In the genomic region with DNA sequence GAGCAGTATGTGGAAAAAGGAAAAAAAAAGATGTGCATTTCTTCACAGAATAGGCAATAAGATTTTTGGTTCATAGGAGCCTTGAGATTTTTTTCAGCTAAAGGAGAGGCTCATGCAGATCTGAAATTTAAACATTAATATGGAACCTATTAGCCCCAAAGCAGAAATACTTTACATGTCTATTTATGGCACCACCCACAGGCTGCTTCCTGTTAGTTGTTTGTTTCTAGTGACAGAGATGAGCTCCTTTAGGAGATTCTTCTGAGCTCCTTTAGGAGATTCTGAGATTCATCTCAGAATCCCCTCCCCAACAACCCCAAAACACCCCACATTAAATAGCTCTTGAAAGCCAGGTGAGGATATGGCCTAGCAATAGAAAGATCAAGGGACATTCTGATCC, we compare ENCODE assay signal across 17 cellular contexts.
DNase-seq lines count a peak whose midpoint lies in the region; ATAC-seq lines count a peak whose summit lies in the region.
"Had no signal": no experiment of that assay in that cellular context is flagged by ENCODE, and none has a peak within 500 bp of the region (broad histone marks: within the 10 kb centered on the region; RNA-seq: fewer than 3 reads in every experiment).

No MANE protein-coding gene starts in this region.

- ATAC-seq in GM19372 (IDR thresholded peaks at IDR 0.05; ENCODE audit: low read depth, unreplicated experiment) = peak; percentile 50
- ATAC-seq in HG02678 (IDR thresholded peaks at IDR 0.05; ENCODE audit: unreplicated experiment) = peak; percentile 57
- ATAC-seq in HG03439 (IDR thresholded peaks at IDR 0.05; ENCODE audit: unreplicated experiment) = peak; percentile 65
- ATAC-seq: T-helper 17 cell had no signal

- peak overlapping the region; percentile 33 to 82 (median 59) for H3K4me2 ChIP-seq in BLaER1 treated with 17β-estradiol and CSF1 and Interleukin-3, amounts not matched to agents 10 nM and 100 nM

- H3K27me3 ChIP-seq in BLaER1 treated with 17β-estradiol and CSF1 and Interleukin-3, amounts not matched to agents 10 nM and 100 nM = no peaks in the 10 kb centered on the region
- no peaks in the 10 kb centered on the region for H3K27me3 ChIP-seq in effector memory CD4-positive, alpha-beta T cell (replicated peaks; ENCODE audit: control insufficient read depth, insufficient read depth, low read length, poor library complexity, severe bottlenecking)
- H3K27me3 ChIP-seq: spleen had no signal

- H3K4me3 ChIP-seq in BLaER1 treated with 17β-estradiol and CSF1 and Interleukin-3, amounts not matched to agents 10 nM and 100 nM = no peak overlapping the region
- H3K4me3 ChIP-seq in effector memory CD4-positive, alpha-beta T cell (ENCODE audit: insufficient read depth, low read depth, low read length, poor library complexity, severe bottlenecking) = no peak overlapping the region
- H3K4me3 ChIP-seq: HAP-1, spleen had no signal

- no peaks in the 10 kb centered on the region for H4K20me1 ChIP-seq in BLaER1 treated with 17β-estradiol and CSF1 and Interleukin-3, amounts not matched to agents 10 nM and 100 nM

- DNase-seq in NCI-H1092 treated with DMSO at 0.1 percent for 48 hours (lab: John Stamatoyannopoulos, UW) (no peak), HuH-7.5 (ENCODE audit: low spot score) (no peak)
- DNase-seq in stimulated activated naive CD4-positive, alpha-beta T cell treated with Interleukin-2 at 50 U/mL for 16 hours (lab: John Stamatoyannopoulos, UW) = no peak
- DNase-seq in effector memory CD4-positive, alpha-beta T cell = no peak
- DNase-seq: activated T-cell treated with anti-CD3 and anti-CD28 coated beads for 4 hours, cerebellar nuclear complex, GDM1, NCI-H2029, spleen, T-helper 17 cell had no signal

- H3K36me3 ChIP-seq in BLaER1 treated with 17β-estradiol and CSF1 and Interleukin-3, amounts not matched to agents 10 nM and 100 nM = no peaks in the 10 kb centered on the region
- H3K36me3 ChIP-seq in effector memory CD4-positive, alpha-beta T cell (ENCODE audit: control insufficient read depth, insufficient read depth, low read length) = no peaks in the 10 kb centered on the region
- H3K36me3 ChIP-seq: HAP-1, spleen had no signal

- peak overlapping the region in 3 of 11 experiments; percentile 17 to 49 (median 47); a peak in 2 of 22 replicates for H3K27ac ChIP-seq in BLaER1 treated with 17β-estradiol and CSF1 and Interleukin-3, amounts not matched to agents 10 nM and 100 nM
- H3K27ac ChIP-seq in effector memory CD4-positive, alpha-beta T cell (ENCODE audit: insufficient read depth, low read length, poor library complexity, severe bottlenecking) = no peak overlapping the region
- H3K27ac ChIP-seq: HL-60, RWPE1, spleen had no signal

- no peaks in the 10 kb centered on the region for H3K9me3 ChIP-seq in BLaER1 treated with 17β-estradiol and CSF1 and Interleukin-3, amounts not matched to agents 10 nM and 100 nM (replicated peaks in 1 of 11)
- H3K9me3 ChIP-seq in effector memory CD4-positive, alpha-beta T cell (ENCODE audit: control insufficient read depth, low read length) = no peaks in the 10 kb centered on the region
- H3K9me3 ChIP-seq: HAP-1, spleen had no signal

- peak overlapping the region in 2 of 11 experiments; percentile 16 to 31; a peak in 1 of 22 replicates for H3K9ac ChIP-seq in BLaER1 treated with 17β-estradiol and CSF1 and Interleukin-3, amounts not matched to agents 10 nM and 100 nM

- peaks cover 13 to 29% (median 24%) of the 10 kb centered on the region in 10 experiments for H3K4me1 ChIP-seq in BLaER1 treated with 17β-estradiol and CSF1 and Interleukin-3, amounts not matched to agents 10 nM and 100 nM
- no peaks in the 10 kb centered on the region for H3K4me1 ChIP-seq in effector memory CD4-positive, alpha-beta T cell (ENCODE audit: control insufficient read depth, insufficient read depth, low read length, poor library complexity, severe bottlenecking)
